Comparison of ENCODE assay signal across 27 cellular contexts in the genomic region with DNA sequence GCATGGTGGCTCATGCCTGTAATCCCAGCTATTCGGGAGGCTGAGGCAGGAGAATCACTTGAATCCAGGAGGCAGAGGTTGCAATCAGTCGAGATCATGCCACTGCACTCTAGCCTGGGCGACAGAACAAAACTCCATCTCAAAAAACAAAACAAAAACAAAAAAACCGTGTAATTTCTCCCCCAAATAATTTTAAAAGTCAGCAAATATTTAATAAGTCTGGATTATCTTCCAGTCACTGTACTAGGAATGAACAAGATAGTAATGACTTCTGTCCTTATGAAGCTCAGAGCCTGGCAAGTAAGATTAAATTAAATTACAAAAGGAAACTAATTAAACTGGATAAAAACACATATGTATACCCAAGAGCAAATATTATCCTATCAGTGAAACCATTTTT.
"Had no signal": no experiment of that assay in that cellular context is flagged by ENCODE, and none has a peak within 500 bp of the region (broad histone marks: within the 10 kb centered on the region; RNA-seq: fewer than 3 reads in every experiment).

No MANE protein-coding gene starts in this region.

- H3K36me3 ChIP-seq: colonic mucosa, esophagus muscularis mucosa, esophagus squamous epithelium, gastrocnemius medialis, gastroesophageal sphincter, heart left ventricle, heart right ventricle had no signal

- FAIRE-seq: colon, endometrium, endothelial cell of umbilical vein, frontal cortex had no signal

- H3K4me3 ChIP-seq: colonic mucosa, coronary artery, dorsolateral prefrontal cortex, esophagus muscularis mucosa, esophagus squamous epithelium, gastrocnemius medialis, gastroesophageal sphincter, heart left ventricle, heart right ventricle had no signal

- H3K9me3 ChIP-seq: colonic mucosa, esophagus muscularis mucosa, esophagus squamous epithelium, gastrocnemius medialis, gastroesophageal sphincter, heart left ventricle, heart right ventricle had no signal

- H3K27ac ChIP-seq: colonic mucosa, coronary artery, dorsolateral prefrontal cortex, epithelial cell of prostate, esophagus muscularis mucosa, esophagus squamous epithelium, foreskin keratinocyte, gastrocnemius medialis, gastroesophageal sphincter, heart left ventricle, heart right ventricle had no signal

- H3K4me1 ChIP-seq: colonic mucosa, esophagus muscularis mucosa, esophagus squamous epithelium, foreskin keratinocyte, gastroesophageal sphincter had no signal

- ATAC-seq: effector memory CD8-positive, alpha-beta T cell; esophagus mucosa; foreskin keratinocyte; gastrocnemius medialis; gastroesophageal sphincter; heart left ventricle; heart right ventricle had no signal

- DNase-seq: colonic mucosa; cortex of kidney; dermis blood vessel endothelial cell; dorsolateral prefrontal cortex; effector CD4-positive, alpha-beta T cell; effector CD8-positive, alpha-beta T cell; effector memory CD4-positive, alpha-beta T cell; effector memory CD8-positive, alpha-beta T cell; endodermal cell; erythroblast; esophagus squamous epithelium; foreskin fibroblast; foreskin keratinocyte; foreskin melanocyte; gastrocnemius medialis; glutamatergic neuron; heart left ventricle; heart right ventricle had no signal

- H3K27me3 ChIP-seq: colonic mucosa, dorsolateral prefrontal cortex, esophagus muscularis mucosa, esophagus squamous epithelium, gastrocnemius medialis, gastroesophageal sphincter, heart left ventricle, heart right ventricle had no signal
